ENCODE assay signal across 11 cellular contexts in the genomic region with DNA sequence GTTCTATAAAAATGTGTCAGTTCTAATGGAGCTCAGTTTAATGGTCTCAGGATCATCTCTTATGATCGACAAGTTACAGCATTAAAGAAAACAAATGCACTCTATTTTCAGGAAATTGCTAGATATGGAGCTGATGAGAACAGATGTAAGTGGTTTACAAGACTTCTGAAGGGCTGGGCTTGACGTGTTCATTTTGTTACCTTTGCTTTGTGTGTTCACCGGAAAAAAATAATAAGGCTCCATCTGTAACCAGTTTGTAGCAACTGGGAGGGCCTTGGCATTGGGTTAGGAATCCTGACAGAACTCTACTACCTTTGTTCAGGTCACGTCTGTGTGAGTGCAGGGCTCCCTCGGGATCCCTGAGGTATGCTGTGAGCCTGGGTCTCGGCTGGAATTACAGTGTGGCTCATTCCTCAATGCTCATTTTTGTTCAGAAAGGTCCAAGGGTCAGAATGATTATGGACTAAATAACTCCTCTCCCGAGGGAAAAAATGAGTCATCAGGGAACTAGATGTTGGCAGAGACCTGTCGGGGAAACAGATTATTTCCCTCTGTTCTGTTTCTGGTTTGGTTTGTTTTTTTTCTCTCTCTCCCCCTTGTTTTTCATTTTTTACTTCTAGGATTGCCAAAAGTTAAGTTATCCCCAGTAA.
A peak's percentile ranks its signal among the peaks of the same experiment; 100 is the strongest.
DNase-seq lines count a peak whose midpoint lies in the region; ATAC-seq and TF ChIP-seq lines count a peak whose summit lies in the region.
"Had no signal": no experiment of that assay in that cellular context is flagged by ENCODE, and none has a peak within 500 bp of the region (broad histone marks: within the 10 kb centered on the region; RNA-seq: fewer than 3 reads in every experiment).

No MANE protein-coding gene starts in this region.

- no peaks in the 10 kb centered on the region for H3K4me1 Mint-ChIP-seq in stimulated activated memory B cell treated with anti-CD40 and anti-IgM and Interleukin-4, amounts not matched to agents 10 μg/mL and 1 μg/mL and 100 μg/mL, for 72 hours

- H3K9me3 Mint-ChIP-seq in stimulated activated memory B cell treated with anti-CD40 and anti-IgM and Interleukin-4, amounts not matched to agents 10 μg/mL and 1 μg/mL and 100 μg/mL, for 72 hours, result no peaks in the 10 kb centered on the region

- peak; percentile 9 for DNase-seq in 8988T
- DNase-seq in HEK293T (ENCODE audit: extremely low spot score), result peak; percentile 27
- peak; percentile 27 for DNase-seq in amniotic epithelial cell (ENCODE audit: low read depth)
- DNase-seq in kidney tubule cell (ENCODE audit: low spot score), result peak; percentile 92
- no peak for DNase-seq in activated CD4-positive, alpha-beta T cell treated with anti-CD3 and anti-CD28 coated beads for 48 hours
- DNase-seq in substantia nigra (lab: John Stamatoyannopoulos, UW), result no peak
- DNase-seq in NCI-H187 (lab: John Stamatoyannopoulos, UW), result no peak
- DNase-seq: activated T-cell treated with anti-CD3 and anti-CD28 coated beads, Interleukin-2, amount 50 U/mL, for 1 hour had no signal

- H3K27ac Mint-ChIP-seq in stimulated activated memory B cell treated with anti-CD40 and anti-IgM and Interleukin-4, amounts not matched to agents 10 μg/mL and 1 μg/mL and 100 μg/mL, for 72 hours, result no peak overlapping the region

- H3K36me3 Mint-ChIP-seq in stimulated activated memory B cell treated with anti-CD40 and anti-IgM and Interleukin-4, amounts not matched to agents 10 μg/mL and 1 μg/mL and 100 μg/mL, for 72 hours, result no peaks in the 10 kb centered on the region

- no peak overlapping the region for H3K27ac ChIP-seq in substantia nigra (ENCODE audit: low read depth, low read length, poor library complexity, severe bottlenecking)
- H3K27ac ChIP-seq: C4-2B, HL-60 had no signal

- H3K27me3 Mint-ChIP-seq in stimulated activated memory B cell treated with anti-CD40 and anti-IgM and Interleukin-4, amounts not matched to agents 10 μg/mL and 1 μg/mL and 100 μg/mL, for 72 hours, result no peaks in the 10 kb centered on the region

- CTCF ChIA-PET in HEK293T (lab: Yijun Ruan, JAX), result interaction anchor here (0.7 kb wide), 1 partner anchor 1881 kb away, joined by 4 read pairs; no protein-coding TSS in a partner anchor

- H3K4me3 Mint-ChIP-seq in stimulated activated memory B cell treated with anti-CD40 and anti-IgM and Interleukin-4, amounts not matched to agents 10 μg/mL and 1 μg/mL and 100 μg/mL, for 72 hours, result no peak overlapping the region

- ATAC-seq in stimulated activated memory B cell treated with anti-CD40 and anti-IgM and Interleukin-4, amounts not matched to agents 10 μg/mL and 1 μg/mL and 100 μg/mL, for 72 hours, result no peak

- POLR2A ChIA-PET in HEK293T (lab: Yijun Ruan, JAX), result no interaction called here

TF ChIP-seq in HEK293T, 16 proteins besides CTCF, POLR2A, EP300 and RAD21:
- no peak for TF ChIP-seq ZNF384 (IDR thresholded peaks at IDR 0.05)
- no peak for TF ChIP-seq LEF1 (IDR thresholded peaks at IDR 0.05; ENCODE audit: borderline replicate concordance)
- no peak for TF ChIP-seq BHLHE40 (IDR thresholded peaks at IDR 0.05; ENCODE audit: borderline replicate concordance)
- no peak for TF ChIP-seq L3MBTL2 (conservative IDR thresholded peaks at IDR 0.05)
- no peak for TF ChIP-seq FOXM1 (IDR thresholded peaks at IDR 0.05; ENCODE audit: borderline replicate concordance)
- TF ChIP-seq FOXA1 (IDR thresholded peaks at IDR 0.05), result no peak
- no peak for TF ChIP-seq FOXK2 (IDR thresholded peaks at IDR 0.05)
- TF ChIP-seq PKNOX1 (IDR thresholded peaks at IDR 0.05), result no peak
- no peak for TF ChIP-seq NFRKB (IDR thresholded peaks at IDR 0.05)
TF ChIP-seq in HEK293T: peak in this region for 0.

Comparison
In these comparisons a context has a peak if more than half of its experiments do, and no peak if none do; other contexts are left out.
1. DNase-seq: peak in 8988T (single experiment), HEK293T (single experiment), amniotic epithelial cell (single experiment) and kidney tubule cell (single experiment); none in activated CD4-positive, alpha-beta T cell treated with anti-CD3 and anti-CD28 coated beads for 48 hours (single experiment), substantia nigra (0 of 49) and NCI-H187 (0 of 2).